20 cellular contexts compared by ENCODE assay signal in the genomic region with DNA sequence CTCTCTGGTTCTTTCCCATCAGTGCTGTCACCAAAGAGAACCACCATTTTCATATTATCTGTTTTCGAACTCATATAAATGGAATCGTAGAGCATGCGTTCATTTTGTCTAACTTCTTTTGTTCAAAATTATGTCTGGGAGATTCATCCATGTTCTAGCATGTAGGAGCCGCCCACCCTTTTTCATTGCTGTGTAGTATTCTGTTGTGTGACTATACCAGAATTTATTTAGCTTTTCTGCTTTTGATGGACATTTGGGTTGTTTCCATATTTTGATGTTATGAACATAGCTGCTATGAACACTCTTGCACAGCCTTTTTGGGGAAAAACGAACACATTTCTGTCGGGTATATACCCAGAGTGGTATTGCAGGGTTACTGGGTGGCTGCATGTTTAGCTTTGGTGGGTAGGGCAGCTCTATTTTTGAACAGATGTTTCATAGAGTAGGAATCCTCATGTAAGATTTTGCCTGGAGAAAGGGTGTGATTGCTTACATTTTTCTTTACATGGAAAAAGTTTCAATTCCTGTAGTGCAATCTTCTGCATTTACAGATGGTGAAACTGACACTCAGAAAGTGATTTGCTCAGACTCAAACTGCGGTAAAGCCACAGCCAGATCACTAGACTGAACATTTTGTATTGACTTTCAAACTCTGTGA.
"Had no signal": no experiment of that assay in that cellular context is flagged by ENCODE, and none has a peak within 500 bp of the region (broad histone marks: within the 10 kb centered on the region; RNA-seq: fewer than 3 reads in every experiment).

No MANE protein-coding gene starts in this region.

- FAIRE-seq: bronchial epithelial cell, urothelium cell line had no signal

- H3K9me3 ChIP-seq: adrenal gland, gastroesophageal sphincter, heart left ventricle, left ventricle myocardium inferior, tibial artery had no signal

- H3K27me3 ChIP-seq: adrenal gland, heart left ventricle, neural progenitor cell had no signal

- H3K27ac ChIP-seq: adrenal gland, gastroesophageal sphincter, heart left ventricle, left ventricle myocardium inferior, neural progenitor cell, tibial artery had no signal

- H3K36me3 Mint-ChIP-seq: neural progenitor cell had no signal

- H3K4me1 ChIP-seq: adrenal gland, gastroesophageal sphincter, left ventricle myocardium inferior, neural progenitor cell, tibial artery had no signal

- H3K36me3 ChIP-seq: adrenal gland, gastroesophageal sphincter, heart left ventricle, left ventricle myocardium inferior, neural progenitor cell, tibial artery had no signal

- H3K4me3 Mint-ChIP-seq: activated CD4-positive, alpha-beta T cell treated with anti-CD3 and anti-CD28 coated beads, Interleukin-2, amount 10 ng/mL, durations not matched to agents 7 days and 5 days; activated CD8-positive, alpha-beta T cell treated with anti-CD3 and anti-CD28 coated beads, Interleukin-2, amount 10 ng/mL, durations not matched to agents 7 days and 5 days; activated naive CD4-positive, alpha-beta T cell treated with anti-CD3 and anti-CD28 coated beads, Interleukin-2, amount 10 ng/mL, durations not matched to agents 7 days and 5 days; activated T-cell treated with anti-CD3 and anti-CD28 coated beads, Interleukin-2, amount 50 U/mL, for 24 hours; neural progenitor cell had no signal

- DNase-seq: activated CD4-positive, alpha-beta T cell treated with anti-CD3 and anti-CD28 coated beads, Interleukin-2, amount 10 ng/mL, durations not matched to agents 7 days and 5 days; activated CD8-positive, alpha-beta T cell treated with anti-CD3 and anti-CD28 coated beads, Interleukin-2, amount 10 ng/mL, durations not matched to agents 7 days and 5 days; activated naive CD4-positive, alpha-beta T cell treated with anti-CD3 and anti-CD28 coated beads, Interleukin-2, amount 10 ng/mL, durations not matched to agents 7 days and 5 days; activated T-cell treated with anti-CD3 and anti-CD28 coated beads, Interleukin-2, amount 50 U/mL, for 24 hours; adrenal gland; cerebellar nuclear complex; cortex of kidney; effector CD4-positive, alpha-beta T cell; heart left ventricle; kidney glomerular epithelial cell; left ventricle myocardium inferior; stimulated activated CD4-positive, alpha-beta T cell treated with anti-CD3 and anti-CD28 coated beads, Interleukin-2, amount 100 ng/mL, for 24 hours; stimulated activated naive CD8-positive, alpha-beta T cell treated with anti-CD3 and anti-CD28 coated beads, Interleukin-15, Interleukin-2, amounts not matched to agents 100 U/mL and 50 U/mL, for 24 hours; substantia nigra; tibial artery had no signal

- H3K27me3 Mint-ChIP-seq: activated T-cell treated with anti-CD3 and anti-CD28 coated beads, Interleukin-2, amount 50 U/mL, for 24 hours had no signal

- H2AFZ ChIP-seq: neural progenitor cell had no signal

- H3K4me2 ChIP-seq: neural progenitor cell had no signal

- H3K27ac Mint-ChIP-seq: activated CD4-positive, alpha-beta T cell treated with anti-CD3 and anti-CD28 coated beads, Interleukin-2, amount 10 ng/mL, durations not matched to agents 7 days and 5 days; activated CD8-positive, alpha-beta T cell treated with anti-CD3 and anti-CD28 coated beads, Interleukin-2, amount 10 ng/mL, durations not matched to agents 7 days and 5 days; activated naive CD4-positive, alpha-beta T cell treated with anti-CD3 and anti-CD28 coated beads, Interleukin-2, amount 10 ng/mL, durations not matched to agents 7 days and 5 days; activated T-cell treated with anti-CD3 and anti-CD28 coated beads, Interleukin-2, amount 50 U/mL, for 24 hours; neural progenitor cell; progenitor cell of endocrine pancreas had no signal

- ATAC-seq: activated CD8-positive, alpha-beta T cell treated with anti-CD3 and anti-CD28 coated beads, Interleukin-2, amount 10 ng/mL, durations not matched to agents 7 days and 5 days; gastroesophageal sphincter; heart left ventricle; stimulated activated naive CD8-positive, alpha-beta T cell treated with anti-CD3 and anti-CD28 coated beads, Interleukin-15, Interleukin-2, amounts not matched to agents 100 U/mL and 50 U/mL, for 24 hours had no signal

- H3K4me3 ChIP-seq: adrenal gland, gastroesophageal sphincter, heart left ventricle, left ventricle myocardium inferior, neural progenitor cell, tibial artery had no signal

- H3K4me1 Mint-ChIP-seq: neural progenitor cell had no signal

- H3K9me3 Mint-ChIP-seq: activated T-cell treated with anti-CD3 and anti-CD28 coated beads, Interleukin-2, amount 50 U/mL, for 24 hours; neural progenitor cell had no signal

- H3K9ac ChIP-seq: neural progenitor cell had no signal
